In genomic region chr19:7846247-7846646, GRCh38 we compare ENCODE assay signal across 18 cellular contexts. TPM values are rescaled to one million over a fixed set of nuclear protein-coding genes. Genes with fewer than 3 reads are reported as not detected.
DNase-seq lines count a peak whose midpoint lies in the region; ATAC-seq, FAIRE-seq and TF ChIP-seq lines count a peak whose summit lies in the region.
"Had no signal": no experiment of that assay in that cellular context is flagged by ENCODE, and none has a peak within 500 bp of the region (broad histone marks: within the 10 kb centered on the region; RNA-seq: fewer than 3 reads in every experiment).

No MANE protein-coding gene starts in this region.

- no peak overlapping the region for H3K4me3 Mint-ChIP-seq in endodermal cell
- H3K4me3 Mint-ChIP-seq: CD4-positive, CD25-positive, alpha-beta regulatory T cell; CD8-positive, alpha-beta memory T cell; H9 had no signal

- DNase-seq in RWPE1 (ENCODE audit: low spot score) (no peak), bronchial epithelial cell (ENCODE audit: low read depth) (no peak), endodermal cell (peak; percentile 32), osteoblast (ENCODE audit: insufficient read length, low spot score, missing footprints) (peak; percentile 42), GM23248 (no peak), colonic mucosa (no peak)
- no peak for DNase-seq in effector CD8-positive, alpha-beta T cell (lab: John Stamatoyannopoulos, UW)
- DNase-seq: BE2C; CD4-positive, CD25-positive, alpha-beta regulatory T cell; CD8-positive, alpha-beta memory T cell; COR-L47; DMS79; GDM1 had no signal

- H3K9me3 ChIP-seq in endodermal cell (ENCODE audit: control insufficient read depth, low read length): no peaks in the 10 kb centered on the region
- H3K9me3 ChIP-seq in osteoblast (ENCODE audit: low read depth, low read length): no peaks in the 10 kb centered on the region
- H3K9me3 ChIP-seq in GM23248 (ENCODE audit: low read depth): no peaks in the 10 kb centered on the region
- H3K9me3 ChIP-seq in colonic mucosa: no peaks in the 10 kb centered on the region

- H3F3A ChIP-seq in GM23248 (ENCODE audit: insufficient read depth): no peaks in the 10 kb centered on the region

- in situ Hi-C loops in GM23248 (cut with MboI): no loop called here

- no peak for TF ChIP-seq CTCF in RWPE1 (conservative IDR thresholded peaks at IDR 0.05; ENCODE audit: low read depth)
- no peak for TF ChIP-seq CTCF in bronchial epithelial cell (IDR thresholded peaks at IDR 0.05; ENCODE audit: insufficient read depth, low read length, severe bottlenecking)
- no peak for TF ChIP-seq CTCF in endodermal cell (conservative IDR thresholded peaks at IDR 0.05)
- no peak for TF ChIP-seq CTCF in osteoblast (IDR thresholded peaks at IDR 0.05; ENCODE audit: extremely low read depth, low read depth, low read length)
- TF ChIP-seq CTCF in colonic mucosa (IDR thresholded peaks at IDR 0.05): no peak

- H3K4me3 ChIP-seq in bronchial epithelial cell (ENCODE audit: low read depth, low read length) (no peak overlapping the region), endodermal cell (ENCODE audit: low read length) (no peak overlapping the region), osteoblast (ENCODE audit: insufficient read depth, low read length) (no peak overlapping the region), GM23248 (no peak overlapping the region), colonic mucosa (no peak overlapping the region)

- no peaks in the 10 kb centered on the region for H3K36me3 ChIP-seq in bronchial epithelial cell (ENCODE audit: control insufficient read depth, insufficient read depth, low read length)
- no peaks in the 10 kb centered on the region for H3K36me3 ChIP-seq in endodermal cell (ENCODE audit: control insufficient read depth, insufficient read depth, low read length)
- H3K36me3 ChIP-seq in osteoblast (ENCODE audit: insufficient read depth, low read length): no peaks in the 10 kb centered on the region
- no peaks in the 10 kb centered on the region for H3K36me3 ChIP-seq in GM23248 (ENCODE audit: low read depth)
- H3K36me3 ChIP-seq in colonic mucosa: no peaks in the 10 kb centered on the region
- H3K36me3 ChIP-seq: BE2C had no signal

- no peak overlapping the region for H3K9ac ChIP-seq in endodermal cell (ENCODE audit: extremely low read depth, low read length, poor library complexity, severe bottlenecking)
- no peak overlapping the region for H3K9ac ChIP-seq in GM23248
- no peak overlapping the region for H3K9ac ChIP-seq in colonic mucosa (ENCODE audit: low read depth in 2 of 2, low read length in 2 of 2)

- H3K4me1 ChIP-seq in endodermal cell (ENCODE audit: control insufficient read depth, insufficient read depth, low read length): no peaks in the 10 kb centered on the region
- no peaks in the 10 kb centered on the region for H3K4me1 ChIP-seq in osteoblast (ENCODE audit: insufficient read depth, low read length)
- no peaks in the 10 kb centered on the region for H3K4me1 ChIP-seq in GM23248 (ENCODE audit: insufficient read depth)
- no peaks in the 10 kb centered on the region for H3K4me1 ChIP-seq in colonic mucosa
- H3K4me1 ChIP-seq: BE2C had no signal

- no peaks in the 10 kb centered on the region for H3K9me3 Mint-ChIP-seq in endodermal cell
- H3K9me3 Mint-ChIP-seq: CD4-positive, CD25-positive, alpha-beta regulatory T cell; CD8-positive, alpha-beta memory T cell; H9 had no signal

- H3K4me2 ChIP-seq in osteoblast (ENCODE audit: insufficient read depth, low read length) (no peak overlapping the region), GM23248 (ENCODE audit: unreplicated experiment) (no peak overlapping the region)

- ATAC-seq in HG03565 (IDR thresholded peaks at IDR 0.05; ENCODE audit: unreplicated experiment): no peak

- no peaks in the 10 kb centered on the region for H3K4me1 Mint-ChIP-seq in endodermal cell
- H3K4me1 Mint-ChIP-seq: CD4-positive, CD25-positive, alpha-beta regulatory T cell; CD8-positive, alpha-beta memory T cell; H9 had no signal

- CTCF ChIA-PET in RWPE1 (lab: Yijun Ruan, JAX): no interaction called here

- H3K79me2 ChIP-seq in osteoblast (ENCODE audit: insufficient read depth, low read length) (peaks cover 12% of the 10 kb centered on the region), GM23248 (ENCODE audit: insufficient read depth) (no peaks in the 10 kb centered on the region)

- POLR2A ChIA-PET in RWPE1 (lab: Yijun Ruan, JAX; ENCODE audit: low non-redundant PET): no interaction called here

- H4K20me1 ChIP-seq in osteoblast (ENCODE audit: insufficient read depth, low read length) (peaks cover 20% of the 10 kb centered on the region), GM23248 (ENCODE audit: insufficient read depth) (no peaks in the 10 kb centered on the region)

- peaks cover 4% of the 10 kb centered on the region for H3K27me3 Mint-ChIP-seq in endodermal cell (ENCODE audit: insufficient read depth)
- H3K27me3 Mint-ChIP-seq: CD4-positive, CD25-positive, alpha-beta regulatory T cell; CD8-positive, alpha-beta memory T cell had no signal

- H2AFZ ChIP-seq in osteoblast (ENCODE audit: low read length) (no peak overlapping the region), GM23248 (no peak overlapping the region)

- H3K36me3 Mint-ChIP-seq in endodermal cell (ENCODE audit: low read depth): no peaks in the 10 kb centered on the region
- H3K36me3 Mint-ChIP-seq: CD4-positive, CD25-positive, alpha-beta regulatory T cell; CD8-positive, alpha-beta memory T cell had no signal

- 92 to 93% methylated on average over 15 to 16 of the region's 16 CpGs for WGBS in endodermal cell (ENCODE audit: insufficient coverage in 1 of 2, insufficient read length in 1 of 2), 2 experiments
- 82 to 92% methylated on average over 8 to 16 of the region's 16 CpGs for WGBS in GM23248 (ENCODE audit: low coverage in 1 of 2, low lambda C conversion rate in 2 of 2, missing lambda C conversion rate in 2 of 2), 2 experiments

- peak; percentile 62 for FAIRE-seq in bronchial epithelial cell (lab: Jason Lieb, UNC)
- FAIRE-seq: D721Med, H1 had no signal

- no peaks in the 10 kb centered on the region for H3K9me2 ChIP-seq in GM23248 (ENCODE audit: insufficient read depth)

- H3K27me3 ChIP-seq in bronchial epithelial cell (ENCODE audit: control insufficient read depth, insufficient read depth, low read length) (no peaks in the 10 kb centered on the region), endodermal cell (ENCODE audit: control insufficient read depth, insufficient read depth, low read length, poor library complexity, severe bottlenecking) (no peaks in the 10 kb centered on the region), osteoblast (ENCODE audit: insufficient read depth, low read length) (no peaks in the 10 kb centered on the region), GM23248 (replicated peaks; ENCODE audit: insufficient read depth) (no peaks in the 10 kb centered on the region), colonic mucosa (no peaks in the 10 kb centered on the region)
- H3K27me3 ChIP-seq: BE2C had no signal

- intact Hi-C loops in colonic mucosa (cut with DNase I): no loop called here

- H3K27ac Mint-ChIP-seq in endodermal cell: no peak overlapping the region
- H3K27ac Mint-ChIP-seq: CD4-positive, CD25-positive, alpha-beta regulatory T cell; CD8-positive, alpha-beta memory T cell had no signal

- H3K27ac ChIP-seq in RWPE1: peak overlapping the region; percentile 6; the same call in 1 of the 2 replicates
- H3K27ac ChIP-seq in endodermal cell (ENCODE audit: low read depth, low read length): no peak overlapping the region
- H3K27ac ChIP-seq in osteoblast (ENCODE audit: low read depth, low read length): no peak overlapping the region
- no peak overlapping the region for H3K27ac ChIP-seq in GM23248
- H3K27ac ChIP-seq in colonic mucosa: no peak overlapping the region

RNA-seq across cellular contexts. Expression of gene EVI5L, which starts 16.2 kb away (rescaled TPM):
- total RNA-seq in bronchial epithelial cell (9.2 and 19.5 TPM in 2 replicates), endodermal cell (1 to 10 TPM; 6.4 to 9.2 TPM), osteoblast (24.8 and 26.1 TPM in 2 replicates), colonic mucosa (10 to 100 TPM; 10.6 to 12.0 TPM)
- polyA plus RNA-seq in endodermal cell (2013, experiment 1 of 2): 14.6 TPM
- 12.3 TPM for polyA plus RNA-seq in endodermal cell (2013, experiment 2 of 2)
- 24.3 and 26.8 TPM in 2 replicates for total RNA-seq in GM23248 (2014; rRNA removed; shearing (Covaris generic))
- 6.9 and 8.4 TPM in 2 replicates for polyA plus RNA-seq in GM23248 (2016; fragmentation: Nextera tagmentation; extraction: Ambion mirVana)

RNA-seq across cellular contexts. Expression of gene PRR36, which starts 27.9 kb away (rescaled TPM):
- total RNA-seq in bronchial epithelial cell: 0.13 TPM in 1 of 2 replicates, not detected in the other
- 10 to 100 TPM in 1 of 2 donors, 1 to 10 TPM in 1; 9.5 to 20.2 TPM for total RNA-seq in endodermal cell
- polyA plus RNA-seq in endodermal cell (2013, experiment 1 of 2): 32.1 TPM
- polyA plus RNA-seq in endodermal cell (2013, experiment 2 of 2): 29.5 TPM
- total RNA-seq in osteoblast: under 0.01 TPM in 1 of 2 replicates, not detected in the other
- not detected in 2 replicates for total RNA-seq in GM23248 (2014; rRNA removed; shearing (Covaris generic))
- 0.10 TPM in 1 of 2 replicates, not detected in the other for polyA plus RNA-seq in GM23248 (2016; fragmentation: Nextera tagmentation; extraction: Ambion mirVana)
- total RNA-seq in colonic mucosa: under 1 TPM; 0.22 to 0.37 TPM
- total RNA-seq: CD8-positive, alpha-beta memory T cell; Daoy had no signal
- polyA plus RNA-seq: CD8-positive, alpha-beta memory T cell had no signal

RNA-seq across cellular contexts. Expression of gene LRRC8E, which starts 42.1 kb away (rescaled TPM):
- 7.6 and 13.2 TPM in 2 replicates for total RNA-seq in bronchial epithelial cell
- 1 to 10 TPM; 2.8 to 3.4 TPM for total RNA-seq in endodermal cell
- polyA plus RNA-seq in endodermal cell (2013, experiment 1 of 2): 0.68 TPM
- polyA plus RNA-seq in endodermal cell (2013, experiment 2 of 2): 1.2 TPM
- total RNA-seq in osteoblast: 10.5 and 17.4 TPM in 2 replicates
- total RNA-seq in GM23248 (2014; rRNA removed; shearing (Covaris generic)): 3.5 and 3.6 TPM in 2 replicates
- 3.7 and 4.0 TPM in 2 replicates for polyA plus RNA-seq in GM23248 (2016; fragmentation: Nextera tagmentation; extraction: Ambion mirVana)
- 1 to 10 TPM; 2.9 to 4.0 TPM for total RNA-seq in colonic mucosa
- total RNA-seq: CD4-positive, CD25-positive, alpha-beta regulatory T cell; CD8-positive, alpha-beta memory T cell had no signal
- polyA plus RNA-seq: CD4-positive, CD25-positive, alpha-beta regulatory T cell; CD8-positive, alpha-beta memory T cell had no signal

RNA-seq across cellular contexts. Expression of gene MAP2K7, which starts 57.4 kb away (rescaled TPM):
- total RNA-seq in bronchial epithelial cell (10.0 and 11.9 TPM in 2 replicates), endodermal cell (10 to 100 TPM; 33.4 to 40.0 TPM), osteoblast (12.4 and 14.8 TPM in 2 replicates), colonic mucosa (10 to 100 TPM; 26.3 to 38.3 TPM)
- polyA plus RNA-seq in endodermal cell (2013, experiment 1 of 2): 34.8 TPM
- 32.3 TPM for polyA plus RNA-seq in endodermal cell (2013, experiment 2 of 2)
- total RNA-seq in GM23248 (2014; rRNA removed; shearing (Covaris generic)): 9.7 and 14.8 TPM in 2 replicates
- 4.6 and 4.8 TPM in 2 replicates for polyA plus RNA-seq in GM23248 (2016; fragmentation: Nextera tagmentation; extraction: Ambion mirVana)

Comparison
In these comparisons a context has a peak if more than half of its experiments do, and no peak if none do; other contexts are left out.
1. DNase-seq: peak in endodermal cell (single experiment) and osteoblast (single experiment); none in RWPE1 (single experiment), bronchial epithelial cell (single experiment), GM23248 (single experiment), colonic mucosa (single experiment) and effector CD8-positive, alpha-beta T cell (single experiment).